ENCODE assay signal across 9 cellular contexts in genomic region chr5:135493406-135494180, GRCh38. TPM values are rescaled to one million over a fixed set of nuclear protein-coding genes. Genes with fewer than 3 reads are reported as not detected.
DNase-seq lines count a peak whose midpoint lies in the region; ATAC-seq and TF ChIP-seq lines count a peak whose summit lies in the region.
"Had no signal": no experiment of that assay in that cellular context is flagged by ENCODE, and none has a peak within 500 bp of the region (broad histone marks: within the 10 kb centered on the region; RNA-seq: fewer than 3 reads in every experiment).

No MANE protein-coding gene starts in this region.

- H3K79me1 ChIP-seq in IMR-90 (ENCODE audit: low read depth in 1 of 2, low read length in 2 of 2): no peaks in the 10 kb centered on the region

- H2BK120ac ChIP-seq in IMR-90 (ENCODE audit: low read depth, low read length): no peak overlapping the region

- POLR2A ChIA-PET in AG04450 (lab: Yijun Ruan, JAX) (no interaction called here), IMR-90 (lab: Charles Lee; ENCODE audit: unreplicated experiment) (no interaction called here)

- TF ChIP-seq POLR2A in IMR-90 (IDR thresholded peaks at IDR 0.05; ENCODE audit: low read depth, low read length): no peak

- H3K4me3 ChIP-seq in AG04450 (ENCODE audit: low read depth, low read length) (no peak overlapping the region), IMR-90 (ENCODE audit: insufficient read depth, low read depth, low read length) (no peak overlapping the region), adipocyte (ENCODE audit: low read length) (no peak overlapping the region)

- no peaks in the 10 kb centered on the region for H4K20me1 ChIP-seq in IMR-90 (ENCODE audit: insufficient read depth, low read length)

- peaks cover 12% of the 10 kb centered on the region for H3K4me1 ChIP-seq in IMR-90 (ENCODE audit: control insufficient read depth, insufficient read depth, low read length)
- peaks cover 36% of the 10 kb centered on the region for H3K4me1 ChIP-seq in adipocyte (ENCODE audit: control insufficient read depth, insufficient read depth, low read length)

- TF ChIP-seq CTCF in AG04450 (IDR thresholded peaks at IDR 0.05; ENCODE audit: low read depth, low read length) (no peak), IMR-90 (conservative IDR thresholded peaks at IDR 0.05; ENCODE audit: low read depth, low read length) (no peak)

- intact Hi-C loops in IMR-90 (cut with micrococcal nuclease): no loop called here
- intact Hi-C loops in left colon (cut with DNase I, micrococcal nuclease): no loop called here

- no peak overlapping the region for H2AK5ac ChIP-seq in IMR-90 (ENCODE audit: low read depth, low read length)

- H3K9me1 ChIP-seq in IMR-90 (ENCODE audit: insufficient read depth, low read length): no peaks in the 10 kb centered on the region

- no peak overlapping the region for H4K8ac ChIP-seq in IMR-90 (ENCODE audit: low read depth in 2 of 2, low read length in 2 of 2)

- H2BK20ac ChIP-seq in IMR-90 (ENCODE audit: low read depth, low read length): no peak overlapping the region

- H3K4me2 ChIP-seq in IMR-90 (ENCODE audit: low read depth, low read length): no peak overlapping the region

- H3K9me3 ChIP-seq in AG04450 (ENCODE audit: control insufficient read depth, insufficient read depth, low read length) (peaks cover 20% of the 10 kb centered on the region), IMR-90 (ENCODE audit: control insufficient read depth, insufficient read depth, low read length) (no peaks in the 10 kb centered on the region), adipocyte (ENCODE audit: control insufficient read depth, low read length) (no peaks in the 10 kb centered on the region)

- H3K23ac ChIP-seq in IMR-90 (ENCODE audit: low read depth, low read length): no peak overlapping the region

- H2AFZ ChIP-seq in IMR-90 (replicated peaks; ENCODE audit: low read length, poor library complexity): peak overlapping the region; percentile 24

- DNase-seq in AG04450 (ENCODE audit: low read depth, low spot score) (peak; percentile 57), IMR-90 (peak; percentile 92), adipocyte (ENCODE audit: low read depth) (peak; percentile 92), kidney glomerular epithelial cell (lab: John Stamatoyannopoulos, UW) (peak; percentile 34), left colon (no peak)
- DNase-seq: right cardiac atrium had no signal

- no peak overlapping the region for H4K91ac ChIP-seq in IMR-90 (ENCODE audit: insufficient read depth, low read depth, low read length)

- H4K5ac ChIP-seq in IMR-90 (ENCODE audit: low read depth, low read length): peak overlapping the region; percentile 17; the same call in 1 of the 2 replicates

- H3K14ac ChIP-seq in IMR-90 (replicated peaks; ENCODE audit: low read depth, low read length): no peak overlapping the region

- H2BK15ac ChIP-seq in IMR-90 (ENCODE audit: low read depth, low read length): no peak overlapping the region

- H3K9ac ChIP-seq in IMR-90 (ENCODE audit: low read depth, low read length) (no peak overlapping the region), adipocyte (ENCODE audit: low read length) (peak overlapping the region; percentile 12)

- H2AK9ac ChIP-seq in IMR-90 (replicated peaks; ENCODE audit: low read depth, low read length, poor library complexity): peak overlapping the region; percentile 30

- peaks cover 11% of the 10 kb centered on the region for H3K27me3 ChIP-seq in AG04450 (ENCODE audit: control insufficient read depth, insufficient read depth, low read length)
- peaks cover 40% of the 10 kb centered on the region for H3K27me3 ChIP-seq in IMR-90 (ENCODE audit: control insufficient read depth, insufficient read depth, low read length)
- peaks cover 20% of the 10 kb centered on the region for H3K27me3 ChIP-seq in adipocyte (replicated peaks; ENCODE audit: control insufficient read depth, insufficient read depth, low read length)

- H3K36me3 ChIP-seq in IMR-90 (ENCODE audit: control insufficient read depth, insufficient read depth, low read length) (no peaks in the 10 kb centered on the region), adipocyte (ENCODE audit: control insufficient read depth, insufficient read depth, low read length, severe bottlenecking) (no peaks in the 10 kb centered on the region)

- CTCF ChIA-PET in AG04450 (lab: Charles Lee): interaction anchor here (0.6 to 2.1 kb wide), 7 partner anchors 20 to 337 kb away, joined by 3 to 12 read pairs (median 7); no protein-coding TSS in a partner anchor
- CTCF ChIA-PET in IMR-90 (lab: Yijun Ruan, JAX): interaction anchor here (0.6 kb wide), 1 partner anchor 77 kb away, joined by 3 read pairs; no protein-coding TSS in a partner anchor

- BruUV-seq in IMR-90 (replicated peaks; lab: Mats Ljungman, UMichigan): no TSS peak

- dilution Hi-C loops in IMR-90 (cut with HindIII; ENCODE audit: low sequenced_read_pairs, unreplicated experiment): no loop called here

- in situ Hi-C loops in IMR-90 (cut with MboI; ENCODE audit: low sequenced_read_pairs): no loop called here

- peak overlapping the region; percentile 7; the same call in 1 of the 2 replicates for H3K18ac ChIP-seq in IMR-90 (ENCODE audit: low read depth, low read length)

- no peak overlapping the region for H3K4ac ChIP-seq in IMR-90 (ENCODE audit: low read depth, low read length)

- no peak overlapping the region for H3K56ac ChIP-seq in IMR-90 (ENCODE audit: extremely low read depth, insufficient read depth, low read length)

- peak overlapping the region; percentile 88 for H3K27ac ChIP-seq in AG04450 (ENCODE audit: low read depth, low read length)
- peak overlapping the region; percentile 47; the same call in 1 of the 2 replicates for H3K27ac ChIP-seq in IMR-90 (ENCODE audit: insufficient read depth, low read length)

- TF ChIP-seq RAD21 in IMR-90 (IDR thresholded peaks at IDR 0.05; ENCODE audit: low read length): no peak

- ATAC-seq in IMR-90 (ENCODE audit: low read depth): peak; percentile 52
- no peak for ATAC-seq in GM21423 (IDR thresholded peaks at IDR 0.05; ENCODE audit: unreplicated experiment)
- ATAC-seq in HG02870 (IDR thresholded peaks at IDR 0.05; ENCODE audit: unreplicated experiment): no peak
- no peak for ATAC-seq in GM19351 (IDR thresholded peaks at IDR 0.05; ENCODE audit: unreplicated experiment)
- ATAC-seq in left colon: no peak

- no peak overlapping the region for H2BK5ac ChIP-seq in IMR-90 (ENCODE audit: low read depth, low read length, poor library complexity, severe bottlenecking)

- 50% methylated on average over 2 of the region's 8 CpGs; no CpG with 5 or more reads in 1 of the 2 experiments for WGBS in IMR-90 (ENCODE audit: extremely low coverage in 2 of 2, insufficient read length in 1 of 2), 2 experiments

TF ChIP-seq in IMR-90, 13 proteins besides CTCF, POLR2A, EP300 and RAD21:
- peak; percentile 62 for TF ChIP-seq NFE2L2 (IDR thresholded peaks at IDR 0.05; ENCODE audit: low read depth, low read length)
- peak; percentile 85 for TF ChIP-seq CEBPB (IDR thresholded peaks at IDR 0.05; ENCODE audit: low read depth, low read length)
- TF ChIP-seq MXI1 (IDR thresholded peaks at IDR 0.05; ENCODE audit: borderline replicate concordance, low read depth, low read length): no peak
- TF ChIP-seq MAFK (IDR thresholded peaks at IDR 0.05; ENCODE audit: low read depth, low read length): peak; percentile 55; the same call in 1 of the 2 replicates
- peak; percentile 81 for TF ChIP-seq FOS (IDR thresholded peaks at IDR 0.05; ENCODE audit: low read depth, low read length)

RNA-seq across cellular contexts. Expression of gene TIFAB, which starts 41.4 kb away (rescaled TPM):
- polyA plus RNA-seq in AG04450 (2011; rRNA removed): not detected in 2 replicates
- polyA minus RNA-seq in AG04450 (2011; rRNA and poly(A)+ RNA removed): not detected in 2 replicates
- total RNA-seq in IMR-90 (2012; rRNA removed): not detected in 2 replicates
- not detected in 2 replicates for polyA plus RNA-seq in IMR-90 (2012; rRNA removed)
- polyA plus RNA-seq in IMR-90 (2012; cell fraction: cytosol; rRNA removed): not detected in 2 replicates
- not detected in 2 replicates for polyA plus RNA-seq in IMR-90 (2012; cell fraction: nucleus; rRNA removed; ENCODE audit: low replicate concordance)
- under 1 TPM; 0.09 to 0.31 TPM for total RNA-seq in left colon
- total RNA-seq: right cardiac atrium had no signal
- polyA plus RNA-seq: right cardiac atrium had no signal

RNA-seq across cellular contexts. Expression of gene NEUROG1, which starts 42.2 kb away (rescaled TPM):
- polyA plus RNA-seq in AG04450 (2011; rRNA removed): not detected in 2 replicates
- not detected in 2 replicates for polyA minus RNA-seq in AG04450 (2011; rRNA and poly(A)+ RNA removed)
- total RNA-seq in IMR-90 (2012; rRNA removed): not detected in 2 replicates
- not detected in 2 replicates for polyA plus RNA-seq in IMR-90 (2012; rRNA removed)
- polyA plus RNA-seq in IMR-90 (2012; cell fraction: cytosol; rRNA removed): not detected in 2 replicates
- polyA plus RNA-seq in IMR-90 (2012; cell fraction: nucleus; rRNA removed; ENCODE audit: low replicate concordance): not detected in 2 replicates
- not detected for total RNA-seq in left colon
- total RNA-seq: right cardiac atrium had no signal
- polyA plus RNA-seq: right cardiac atrium had no signal

RNA-seq across cellular contexts. Expression of gene DCANP1, which starts 46.4 kb away (rescaled TPM):
- polyA plus RNA-seq in AG04450 (2011; rRNA removed) (not detected in 2 replicates), IMR-90 (2012; rRNA removed) (not detected in 2 replicates)
- polyA minus RNA-seq in AG04450 (2011; rRNA and poly(A)+ RNA removed): not detected in 2 replicates
- total RNA-seq in IMR-90 (2012; rRNA removed) (not detected in 2 replicates), left colon (under 1 TPM in 1 of 2 donors, not detected in 1; 0.08 TPM)
- polyA plus RNA-seq in IMR-90 (2012; cell fraction: cytosol; rRNA removed): not detected in 2 replicates
- not detected in 2 replicates for polyA plus RNA-seq in IMR-90 (2012; cell fraction: nucleus; rRNA removed; ENCODE audit: low replicate concordance)
- total RNA-seq: right cardiac atrium had no signal
- polyA plus RNA-seq: right cardiac atrium had no signal

Comparison
In these comparisons a context has a peak if more than half of its experiments do, and no peak if none do; other contexts are left out.
1. DNase-seq: peak in AG04450 (single experiment), IMR-90 (single experiment), adipocyte (single experiment) and kidney glomerular epithelial cell (single experiment); none in left colon (0 of 2).